ENCODE assay signal across 27 cellular contexts in the genomic region with DNA sequence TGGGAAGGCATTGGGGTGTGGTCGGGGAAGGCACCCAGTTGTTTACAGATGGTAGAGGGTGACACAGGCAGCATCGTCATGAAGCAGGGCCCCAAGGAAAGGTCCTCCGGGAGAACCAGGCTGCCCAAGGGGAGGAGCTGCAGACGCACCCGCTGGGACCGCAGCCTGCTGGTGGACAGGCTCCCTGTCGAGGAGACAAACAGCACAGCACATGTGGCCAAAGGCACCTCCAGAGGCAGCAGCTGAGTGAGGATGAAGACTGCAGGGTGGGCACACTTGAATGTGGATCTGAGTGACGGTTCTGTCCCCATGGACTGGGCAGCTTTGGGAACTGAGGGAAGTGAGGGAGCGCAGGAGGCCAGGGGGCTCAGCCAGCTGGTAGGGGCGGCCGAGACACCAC. TPM values are rescaled to one million over a fixed set of nuclear protein-coding genes. Genes with fewer than 3 reads are reported as not detected.
"Had no signal": no experiment of that assay in that cellular context is flagged by ENCODE, and none has a peak within 500 bp of the region (broad histone marks: within the 10 kb centered on the region; RNA-seq: fewer than 3 reads in every experiment).

No MANE protein-coding gene starts in this region.

- H3K4me3 ChIP-seq: esophagus muscularis mucosa, left lung, lower lobe of right lung, neural progenitor cell, right atrium auricular region, spleen, thoracic aorta, uterus had no signal

- H3K27me3 Mint-ChIP-seq: activated naive CD4-positive, alpha-beta T cell treated with anti-CD3 and anti-CD28 coated beads, Interleukin-2, amount 10 ng/mL, durations not matched to agents 7 days and 5 days; naive thymus-derived CD8-positive, alpha-beta T cell; stimulated activated naive CD8-positive, alpha-beta T cell treated with anti-CD3 and anti-CD28 coated beads, Interleukin-15, Interleukin-2, amounts not matched to agents 100 ng/mL and 50 ng/mL, for 24 hours had no signal

- H3K36me3 ChIP-seq: neural progenitor cell, uterus had no signal

- H3K27me3 ChIP-seq: brain microvascular endothelial cell, esophagus muscularis mucosa, left lung, neural progenitor cell, right atrium auricular region, uterus had no signal

- H2AFZ ChIP-seq: neural progenitor cell had no signal

- H3K9ac ChIP-seq: neural progenitor cell had no signal

- ATAC-seq: left lung; lower lobe of right lung; naive thymus-derived CD8-positive, alpha-beta T cell had no signal

- H3K9me3 Mint-ChIP-seq: activated naive CD4-positive, alpha-beta T cell treated with anti-CD3 and anti-CD28 coated beads, Interleukin-2, amount 10 ng/mL, durations not matched to agents 7 days and 5 days; naive thymus-derived CD8-positive, alpha-beta T cell; neural progenitor cell; stimulated activated naive CD8-positive, alpha-beta T cell treated with anti-CD3 and anti-CD28 coated beads, Interleukin-15, Interleukin-2, amounts not matched to agents 100 ng/mL and 50 ng/mL, for 24 hours had no signal

- H3K4me1 ChIP-seq: neural progenitor cell had no signal

- H3K27ac ChIP-seq: brain microvascular endothelial cell, esophagus muscularis mucosa, left lung, lower lobe of right lung, neural progenitor cell, right atrium auricular region, spleen, thoracic aorta, uterus, VCaP had no signal

- DNase-seq: activated CD4-positive, alpha-beta T cell treated with anti-CD3 and anti-CD28 coated beads for 4 hours; activated CD4-positive, alpha-beta T cell treated with anti-CD3 and anti-CD28 coated beads, Interleukin-2, amount 50 U/mL, for 48 hours; activated CD8-positive, alpha-beta memory T cell treated with anti-CD3 and anti-CD28 coated beads for 24 hours; activated effector memory CD4-positive, alpha-beta T cell treated with anti-CD3 and anti-CD28 coated beads, Interleukin-2, amount 50 U/mL, for 16 hours; activated naive CD4-positive, alpha-beta T cell treated with anti-CD3 and anti-CD28 coated beads, Interleukin-2, amount 10 ng/mL, durations not matched to agents 7 days and 5 days; amniotic stem cell; brain microvascular endothelial cell; caudate nucleus; foreskin melanocyte; kidney glomerular epithelial cell; left lung; lower lobe of right lung; mesenchymal stem cell; naive thymus-derived CD8-positive, alpha-beta T cell; occipital lobe; spleen; stimulated activated CD4-positive, alpha-beta T cell treated with anti-CD3 and anti-CD28 coated beads, Interleukin-2, amount 100 ng/mL, for 48 hours; T-helper 1 cell; trophoblast cell; uterus had no signal

- H3K4me2 ChIP-seq: neural progenitor cell had no signal

- FAIRE-seq: astrocyte had no signal

- H3K27ac Mint-ChIP-seq: activated naive CD4-positive, alpha-beta T cell treated with anti-CD3 and anti-CD28 coated beads, Interleukin-2, amount 10 ng/mL, durations not matched to agents 7 days and 5 days; neural progenitor cell; stimulated activated naive CD8-positive, alpha-beta T cell treated with anti-CD3 and anti-CD28 coated beads, Interleukin-15, Interleukin-2, amounts not matched to agents 100 ng/mL and 50 ng/mL, for 24 hours had no signal

- H3K9me3 ChIP-seq: esophagus muscularis mucosa, left lung, lower lobe of right lung, right atrium auricular region, spleen, thoracic aorta, uterus had no signal

- H3K4me3 Mint-ChIP-seq: activated naive CD4-positive, alpha-beta T cell treated with anti-CD3 and anti-CD28 coated beads, Interleukin-2, amount 10 ng/mL, durations not matched to agents 7 days and 5 days; naive thymus-derived CD8-positive, alpha-beta T cell; neural progenitor cell; stimulated activated naive CD8-positive, alpha-beta T cell treated with anti-CD3 and anti-CD28 coated beads, Interleukin-15, Interleukin-2, amounts not matched to agents 100 ng/mL and 50 ng/mL, for 24 hours had no signal

RNA-seq across cellular contexts. Expression of a gene that starts 31.7 kb away (rescaled TPM):
- total RNA-seq: naive thymus-derived CD8-positive, alpha-beta T cell; thoracic aorta had no signal
- polyA plus RNA-seq: naive thymus-derived CD8-positive, alpha-beta T cell had no signal
